Comparison of ENCODE assay signal across 1 cellular context in genomic region chr19:46626441-46626840, GRCh38.
TF ChIP-seq lines count a peak whose summit lies in the region.

No MANE protein-coding gene starts in this region.

TF ChIP-seq in K562, 482 proteins besides CTCF, POLR2A, EP300 and RAD21:
- TF ChIP-seq ZNF785 (CRISPR knock-in tag; IDR thresholded peaks at IDR 0.05) (no peak), ZNF740 (CRISPR knock-in tag; IDR thresholded peaks at IDR 0.05) (0 out of 2 replicates have a peak, but pooled peaks have one; percentile 21), ZNF740 (tag; IDR thresholded peaks at IDR 0.05) (no peak)
